Comparison of ENCODE assay signal across 2 cellular contexts in genomic region chr10:11082551-11082950, GRCh38.
TF ChIP-seq lines count a peak whose summit lies in the region.

No MANE protein-coding gene starts in this region.

TF ChIP-seq in IMR-90, 13 proteins besides CTCF, POLR2A, EP300 and RAD21:
- TF ChIP-seq FOS (IDR thresholded peaks at IDR 0.05; ENCODE audit: low read depth, low read length): no peak
- no peak for TF ChIP-seq MAFK (IDR thresholded peaks at IDR 0.05; ENCODE audit: low read depth, low read length)
- TF ChIP-seq SMC3 (IDR thresholded peaks at IDR 0.05; ENCODE audit: low read depth, low read length): no peak
- TF ChIP-seq NFE2L2 (IDR thresholded peaks at IDR 0.05; ENCODE audit: low read depth, low read length): no peak
- TF ChIP-seq BHLHE40 (IDR thresholded peaks at IDR 0.05; ENCODE audit: low read depth, low read length): no peak
- no peak for TF ChIP-seq MAZ (IDR thresholded peaks at IDR 0.05; ENCODE audit: borderline replicate concordance, low read depth, low read length)
- TF ChIP-seq ELK1 (IDR thresholded peaks at IDR 0.05; ENCODE audit: borderline replicate concordance, low read depth, low read length): no peak
- TF ChIP-seq RCOR1 (IDR thresholded peaks at IDR 0.05; ENCODE audit: insufficient replicate concordance, low read length): no peak
- no peak for TF ChIP-seq MXI1 (IDR thresholded peaks at IDR 0.05; ENCODE audit: borderline replicate concordance, low read depth, low read length)
- TF ChIP-seq CHD1 (IDR thresholded peaks at IDR 0.05; ENCODE audit: low read depth, low read length): no peak
- no peak for TF ChIP-seq RFX5 (IDR thresholded peaks at IDR 0.05; ENCODE audit: low read depth, low read length)
- TF ChIP-seq CEBPB (IDR thresholded peaks at IDR 0.05; ENCODE audit: low read depth, low read length): no peak

TF ChIP-seq in K562, 482 proteins besides CTCF, POLR2A, EP300 and RAD21:
- TF ChIP-seq YY1 (IDR thresholded peaks at IDR 0.05; ENCODE audit: borderline replicate concordance in 1 of 3, control insufficient read depth in 1 of 3, extremely low read depth in 1 of 3, insufficient read depth in 3 of 3, insufficient read length in 1 of 3, insufficient replicate concordance in 2 of 3, low read depth in 1 of 3, low read length in 2 of 3) (no peak), ZNF778 (CRISPR knock-in tag; IDR thresholded peaks at IDR 0.05) (no peak), SLC30A9 (CRISPR knock-in tag; IDR thresholded peaks at IDR 0.05) (no peak), STAT5B (CRISPR knock-in tag; IDR thresholded peaks at IDR 0.05) (no peak), ZNF551 (CRISPR knock-in tag; IDR thresholded peaks at IDR 0.05) (no peak), MYNN (IDR thresholded peaks at IDR 0.05) (no peak), MYNN (CRISPR knock-in tag; IDR thresholded peaks at IDR 0.05) (no peak), ZBTB5 (IDR thresholded peaks at IDR 0.05) (no peak), HCFC1 (IDR thresholded peaks at IDR 0.05; ENCODE audit: low read depth, low read length) (no peak)
